Comparison of ENCODE assay signal across 25 cellular contexts in genomic region chr10:44587488-44588140, GRCh38.
"Had no signal": no experiment of that assay in that cellular context is flagged by ENCODE, and none has a peak within 500 bp of the region (broad histone marks: within the 10 kb centered on the region; RNA-seq: fewer than 3 reads in every experiment).

No MANE protein-coding gene starts in this region.

- H3K4me3 Mint-ChIP-seq: activated CD8-positive, alpha-beta T cell treated with anti-CD3 and anti-CD28 coated beads for 36 hours; activated naive CD4-positive, alpha-beta T cell treated with anti-CD3 and anti-CD28 coated beads, Interleukin-2, amount 10 ng/mL, durations not matched to agents 7 days and 5 days; activated naive CD8-positive, alpha-beta T cell treated with anti-CD3 and anti-CD28 coated beads, Interleukin-2, amount 10 ng/mL, durations not matched to agents 7 days and 5 days; activated T-cell treated with anti-CD3 and anti-CD28 coated beads, Interleukin-2, amount 50 U/mL, for 72 hours had no signal

- H3K27ac Mint-ChIP-seq: activated CD8-positive, alpha-beta T cell treated with anti-CD3 and anti-CD28 coated beads for 36 hours; activated naive CD4-positive, alpha-beta T cell treated with anti-CD3 and anti-CD28 coated beads, Interleukin-2, amount 10 ng/mL, durations not matched to agents 7 days and 5 days; activated naive CD8-positive, alpha-beta T cell treated with anti-CD3 and anti-CD28 coated beads, Interleukin-2, amount 10 ng/mL, durations not matched to agents 7 days and 5 days; activated T-cell treated with anti-CD3 and anti-CD28 coated beads, Interleukin-2, amount 50 U/mL, for 72 hours; activated T-helper 2 cell treated with anti-CD3 and anti-CD28 coated beads, Interferon-gamma antibody, Interleukin-2, Interleukin-4, amounts not matched to agents 10 μg/mL and 5 μg/mL and 100 μg/mL, durations not matched to agents 14 hours and 24 hours and 36 hours had no signal

- H3K36me3 Mint-ChIP-seq: activated naive CD4-positive, alpha-beta T cell treated with anti-CD3 and anti-CD28 coated beads, Interleukin-2, amount 10 ng/mL, durations not matched to agents 7 days and 5 days; activated naive CD8-positive, alpha-beta T cell treated with anti-CD3 and anti-CD28 coated beads, Interleukin-2, amount 10 ng/mL, durations not matched to agents 7 days and 5 days had no signal

- H3K27me3 Mint-ChIP-seq: activated CD8-positive, alpha-beta T cell treated with anti-CD3 and anti-CD28 coated beads for 36 hours; activated naive CD4-positive, alpha-beta T cell treated with anti-CD3 and anti-CD28 coated beads, Interleukin-2, amount 10 ng/mL, durations not matched to agents 7 days and 5 days; activated naive CD8-positive, alpha-beta T cell treated with anti-CD3 and anti-CD28 coated beads, Interleukin-2, amount 10 ng/mL, durations not matched to agents 7 days and 5 days had no signal

- H3K4me1 Mint-ChIP-seq: activated naive CD4-positive, alpha-beta T cell treated with anti-CD3 and anti-CD28 coated beads, Interleukin-2, amount 10 ng/mL, durations not matched to agents 7 days and 5 days; activated naive CD8-positive, alpha-beta T cell treated with anti-CD3 and anti-CD28 coated beads, Interleukin-2, amount 10 ng/mL, durations not matched to agents 7 days and 5 days had no signal

- DNase-seq: activated CD4-positive, CD25-positive, alpha-beta regulatory T cell; activated CD8-positive, alpha-beta memory T cell treated with anti-CD3 and anti-CD28 coated beads, Interleukin-2, amount 50 U/mL, for 4 hours; activated CD8-positive, alpha-beta T cell treated with anti-CD3 and anti-CD28 coated beads for 36 hours; activated gamma-delta T cell treated with Interleukin-2 at 50 U/mL for 16 hours; activated naive CD4-positive, alpha-beta T cell treated with anti-CD3 and anti-CD28 coated beads, Interleukin-2, amount 10 ng/mL, durations not matched to agents 7 days and 5 days; activated naive CD8-positive, alpha-beta T cell treated with anti-CD3 and anti-CD28 coated beads, Interleukin-2, amount 10 ng/mL, durations not matched to agents 7 days and 5 days; activated T-cell treated with anti-CD3 and anti-CD28 coated beads, Interleukin-2, amount 50 U/mL, for 72 hours; aorta; central memory CD4-positive, alpha-beta T cell; Kasumi-1; KBM-7; NCI-H1048; NCI-H146; NCI-H2029; NCI-H2107; NCI-H2171 treated with DMSO at 0.1 percent for 48 hours; NCI-H226; NCI-H526; NCI-H774; Right ventricle myocardium superior; SJCRH30; SK-N-SH; T-helper 1 cell had no signal

- H3K9me3 Mint-ChIP-seq: activated CD8-positive, alpha-beta T cell treated with anti-CD3 and anti-CD28 coated beads for 36 hours; activated naive CD4-positive, alpha-beta T cell treated with anti-CD3 and anti-CD28 coated beads, Interleukin-2, amount 10 ng/mL, durations not matched to agents 7 days and 5 days; activated naive CD8-positive, alpha-beta T cell treated with anti-CD3 and anti-CD28 coated beads, Interleukin-2, amount 10 ng/mL, durations not matched to agents 7 days and 5 days; activated T-cell treated with anti-CD3 and anti-CD28 coated beads, Interleukin-2, amount 50 U/mL, for 72 hours; activated T-helper 2 cell treated with anti-CD3 and anti-CD28 coated beads, Interferon-gamma antibody, Interleukin-2, Interleukin-4, amounts not matched to agents 10 μg/mL and 5 μg/mL and 100 μg/mL, durations not matched to agents 14 hours and 24 hours and 36 hours had no signal

- FAIRE-seq: bronchial epithelial cell had no signal

- ATAC-seq: activated CD8-positive, alpha-beta T cell treated with anti-CD3 and anti-CD28 coated beads for 36 hours; activated T-cell treated with anti-CD3 and anti-CD28 coated beads, Interleukin-2, amount 50 U/mL, for 72 hours had no signal
